ENCODE assay signal across 11 cellular contexts in the genomic region with DNA sequence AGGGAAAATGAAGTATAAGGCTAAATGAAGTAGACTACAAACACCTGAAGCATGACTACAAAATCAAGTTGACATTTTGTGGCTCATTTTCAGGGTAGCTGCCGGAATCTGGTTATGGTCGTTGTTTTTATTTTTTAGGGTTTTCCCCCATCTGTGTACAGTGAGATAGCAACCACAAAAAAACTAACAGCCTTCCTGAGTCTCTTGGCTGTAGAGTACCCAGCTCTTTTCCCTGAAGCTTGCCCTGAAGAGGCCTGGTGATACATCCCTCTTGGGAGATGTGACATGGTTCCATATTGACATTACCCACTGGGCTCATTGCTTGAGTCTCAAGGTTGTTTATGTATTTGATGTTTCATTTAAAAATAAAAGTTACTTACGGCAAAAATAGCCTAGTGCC.
A peak's percentile ranks its signal among the peaks of the same experiment; 100 is the strongest.
DNase-seq lines count a peak whose midpoint lies in the region; ATAC-seq and TF ChIP-seq lines count a peak whose summit lies in the region.
"Had no signal": no experiment of that assay in that cellular context is flagged by ENCODE, and none has a peak within 500 bp of the region (broad histone marks: within the 10 kb centered on the region; RNA-seq: fewer than 3 reads in every experiment).

No MANE protein-coding gene starts in this region.

- intact Hi-C loops in OCI-LY7 (cut with micrococcal nuclease; ENCODE audit: unreplicated experiment) = loop anchor here (2.0 kb wide), 2 partner anchors 86 to 446 kb away; no protein-coding TSS in a partner anchor

- peak overlapping the region; percentile 63 for H3K4me3 Mint-ChIP-seq in natural killer cell treated with Interleukin-12 subunit alpha and Interleukin-12 subunit beta and Interleukin-15 and Interleukin-18, amount 100 ng/mL, for 72 hours

- TF ChIP-seq CTCF in OCI-LY7 (conservative IDR thresholded peaks at IDR 0.05; ENCODE audit: low read length) = no peak

- peak; percentile 58 for ATAC-seq in GM18505 (IDR thresholded peaks at IDR 0.05; ENCODE audit: unreplicated experiment)
- ATAC-seq in GM21723 (IDR thresholded peaks at IDR 0.05; ENCODE audit: unreplicated experiment) = peak; percentile 52
- peak; percentile 57 to 75 for ATAC-seq in natural killer cell treated with Interleukin-12 subunit alpha and Interleukin-12 subunit beta and Interleukin-15 and Interleukin-18, amount 100 ng/mL, for 72 hours

- H3K4me1 ChIP-seq in OCI-LY7 (ENCODE audit: insufficient read depth, low read length, poor library complexity, severe bottlenecking) = peaks cover 98% of the 10 kb centered on the region

- peak overlapping the region; percentile 52 for H3K4me2 ChIP-seq in OCI-LY7 (ENCODE audit: low read length)

- H3K9me3 ChIP-seq in OCI-LY7 (ENCODE audit: low read length) = peaks cover 5% of the 10 kb centered on the region; the same call in 1 of the 2 replicates

- H4K20me1 ChIP-seq in OCI-LY7 (ENCODE audit: insufficient read depth, low read length) = no peaks in the 10 kb centered on the region

- H3K4me3 ChIP-seq in OCI-LY7 (ENCODE audit: low read depth, low read length, poor library complexity, severe bottlenecking) (peak overlapping the region; percentile 13), H7 (ENCODE audit: insufficient read depth, low read depth, low read length) (no peak overlapping the region)

- H3K4me1 Mint-ChIP-seq in natural killer cell treated with Interleukin-12 subunit alpha and Interleukin-12 subunit beta and Interleukin-15 and Interleukin-18, amount 100 ng/mL, for 72 hours (ENCODE audit: low read depth in 2 of 2) = peaks cover 24 to 35% of the 10 kb centered on the region in 2 donors

- POLR2A ChIA-PET in OCI-LY7 (lab: Charles Lee) = interaction anchor here (0.5 to 1.2 kb wide), 8 partner anchors 9 to 438 kb away, joined by 3 to 5 read pairs (median 3); no protein-coding TSS in a partner anchor

- no peaks in the 10 kb centered on the region for H3K36me3 Mint-ChIP-seq in natural killer cell treated with Interleukin-12 subunit alpha and Interleukin-12 subunit beta and Interleukin-15 and Interleukin-18, amount 100 ng/mL, for 72 hours

- no peaks in the 10 kb centered on the region for H3K79me2 ChIP-seq in OCI-LY7 (ENCODE audit: insufficient read depth, low read depth, low read length)

- peak overlapping the region; percentile 63 to 73 for H3K27ac Mint-ChIP-seq in natural killer cell treated with Interleukin-12 subunit alpha and Interleukin-12 subunit beta and Interleukin-15 and Interleukin-18, amount 100 ng/mL, for 72 hours

- TF ChIP-seq POLR2A in GM18505 (IDR thresholded peaks at IDR 0.05; ENCODE audit: borderline replicate concordance, extremely low read depth, insufficient read depth, insufficient read length) = no peak

- BruUV-seq in OCI-LY7 (replicated peaks; lab: Mats Ljungman, UMichigan) = no TSS peak

- no peak for DNase-seq in OCI-LY7 (ENCODE audit: low spot score)
- DNase-seq in natural killer cell treated with Interleukin-12 subunit alpha and Interleukin-12 subunit beta and Interleukin-15 and Interleukin-18, amount 100 ng/mL, for 72 hours (ENCODE audit: low spot score) = no peak
- no peak for DNase-seq in DMS79 (lab: John Stamatoyannopoulos, UW)
- DNase-seq in C1 segment of cervical spinal cord (lab: John Stamatoyannopoulos, UW) = no peak
- DNase-seq in H7 = no peak
- DNase-seq in germinal center (ENCODE audit: low spot score) = no peak
- DNase-seq: cerebellar nuclear complex, DMS53, NCI-H774 had no signal

- CTCF ChIA-PET in OCI-LY7 (lab: Charles Lee; ENCODE audit: unreplicated experiment) = no interaction called here

- peak overlapping the region; percentile 81 for H2AFZ ChIP-seq in OCI-LY7 (ENCODE audit: low read length)

- no peaks in the 10 kb centered on the region for H3K9me2 ChIP-seq in OCI-LY7 (ENCODE audit: insufficient read depth, low read length)

- H3K27ac ChIP-seq in OCI-LY7 (ENCODE audit: low read depth, low read length, poor library complexity, severe bottlenecking) = peak overlapping the region; percentile 34

- H3K36me3 ChIP-seq in OCI-LY7 (ENCODE audit: insufficient read depth, low read length) (no peaks in the 10 kb centered on the region), H7 (replicated peaks; ENCODE audit: control insufficient read depth, insufficient read depth, low read length) (no peaks in the 10 kb centered on the region)

- H3K27me3 Mint-ChIP-seq in natural killer cell treated with Interleukin-12 subunit alpha and Interleukin-12 subunit beta and Interleukin-15 and Interleukin-18, amount 100 ng/mL, for 72 hours = no peaks in the 10 kb centered on the region

- H3K27me3 ChIP-seq in H7 (ENCODE audit: control insufficient read depth, insufficient read depth, low read length) = no peaks in the 10 kb centered on the region

- H3K9me3 Mint-ChIP-seq in natural killer cell treated with Interleukin-12 subunit alpha and Interleukin-12 subunit beta and Interleukin-15 and Interleukin-18, amount 100 ng/mL, for 72 hours = no peaks in the 10 kb centered on the region
